Comparison of ENCODE assay signal across 8 cellular contexts in genomic region chr12:95678684-95679083, GRCh38.
"Had no signal": no experiment of that assay in that cellular context is flagged by ENCODE, and none has a peak within 500 bp of the region (broad histone marks: within the 10 kb centered on the region; RNA-seq: fewer than 3 reads in every experiment).

No MANE protein-coding gene starts in this region.

- H3K4me3 ChIP-seq: GM12878 had no signal

- DNase-seq: GDM1, GF-D8 had no signal

- FAIRE-seq: G401.6, GM12878, GM12891, GM12892, GM18507, GM19239 had no signal

- ATAC-seq: GM12878 had no signal
